In the genomic region with DNA sequence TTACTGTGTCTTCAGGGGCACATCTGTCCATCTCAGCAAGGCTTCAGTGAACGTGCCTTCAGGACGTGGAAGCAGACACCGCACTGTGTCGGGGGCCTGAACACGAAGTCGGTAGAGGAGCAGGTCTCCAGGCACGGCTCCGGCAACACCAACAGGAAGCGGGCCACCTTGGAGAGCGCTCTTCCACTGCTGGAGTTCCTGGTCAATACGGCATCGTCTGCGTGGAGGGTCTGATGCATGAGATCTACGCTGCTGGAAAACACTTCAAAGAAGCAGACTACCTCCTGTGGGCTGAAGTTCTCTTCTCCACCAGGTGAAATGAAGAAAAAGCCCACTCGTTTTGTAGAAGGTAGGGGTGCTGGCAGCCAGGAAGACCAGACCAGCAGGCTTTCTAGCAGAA, we compare ENCODE assay signal across 27 cellular contexts.
"Had no signal": no experiment of that assay in that cellular context is flagged by ENCODE, and none has a peak within 500 bp of the region (broad histone marks: within the 10 kb centered on the region; RNA-seq: fewer than 3 reads in every experiment).

No MANE protein-coding gene starts in this region.

- H3K36me3 ChIP-seq: breast epithelium, pancreas, right atrium auricular region, spleen, suprapubic skin, tibial nerve had no signal

- ATAC-seq: activated T-helper 17 cell treated with anti-CD3 and anti-CD28 coated beads, Interleukin-2, amount 50 U/mL, for 72 hours; left ventricle myocardium superior; pancreas; T-helper 17 cell had no signal

- H3K27me3 ChIP-seq: right atrium auricular region had no signal

- FAIRE-seq: pancreas had no signal

- DNase-seq: activated CD4-positive, alpha-beta memory T cell treated with anti-CD3 and anti-CD28 coated beads for 36 hours; activated CD4-positive, alpha-beta T cell treated with anti-CD3 and anti-CD28 coated beads, Interleukin-2, amount 10 ng/mL, durations not matched to agents 24 days and 14 days; activated CD4-positive, CD25-positive, alpha-beta regulatory T cell treated with anti-CD3 and anti-CD28 coated beads, Interleukin-2, amount 50 U/mL, for 72 hours; activated CD8-positive, alpha-beta memory T cell treated with anti-CD3 and anti-CD28 coated beads, Interleukin-2, amount 50 U/mL, for 4 hours; activated gamma-delta T cell treated with Interleukin-2 at 50 U/mL for 16 hours; activated T-cell treated with anti-CD3 and anti-CD28 coated beads, Interleukin-2, amount 50 U/mL, for 24 hours; central memory CD4-positive, alpha-beta T cell; dermis blood vessel endothelial cell; effector CD4-positive, alpha-beta T cell; foreskin melanocyte; glutamatergic neuron; islet precursor cell; left ventricle myocardium superior; naive B cell; nephron progenitor cell; nucleus accumbens; pancreas; spleen; stimulated activated naive CD4-positive, alpha-beta T cell; T-helper 17 cell; T1000 had no signal

- H3K27ac ChIP-seq: breast epithelium, esophagus muscularis mucosa, pancreas, right atrium auricular region, spleen, suprapubic skin, tibial nerve had no signal

- H3K4me3 ChIP-seq: breast epithelium, esophagus muscularis mucosa, pancreas, right atrium auricular region, spleen, suprapubic skin, tibial nerve had no signal

- H3K9me3 ChIP-seq: breast epithelium, esophagus muscularis mucosa, pancreas, right atrium auricular region, suprapubic skin had no signal

- H3K4me1 ChIP-seq: breast epithelium, pancreas, spleen, suprapubic skin, tibial nerve had no signal
